ENCODE assay signal across 16 cellular contexts in the genomic region with DNA sequence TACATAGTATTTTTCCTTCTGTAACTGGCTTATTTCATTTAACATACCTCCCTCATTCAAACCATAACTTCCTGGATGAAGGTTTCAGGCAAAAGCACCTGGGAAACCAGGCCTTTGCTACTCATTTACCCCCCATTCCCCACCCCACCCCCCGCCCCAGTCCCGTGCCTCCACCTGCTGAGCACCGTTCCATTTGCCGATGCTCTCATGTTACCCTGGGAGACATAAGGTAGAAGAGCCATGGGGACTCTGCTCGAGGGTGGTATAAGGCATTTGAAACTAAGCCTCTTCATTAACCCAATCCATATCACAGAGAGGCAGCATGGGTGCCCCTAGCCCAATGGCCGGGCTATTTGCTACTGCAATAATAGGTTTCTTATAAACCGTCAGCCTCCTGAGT.
"Had no signal": no experiment of that assay in that cellular context is flagged by ENCODE, and none has a peak within 500 bp of the region (broad histone marks: within the 10 kb centered on the region; RNA-seq: fewer than 3 reads in every experiment).

No MANE protein-coding gene starts in this region.

- DNase-seq: activated CD4-positive, alpha-beta T cell treated with anti-CD3 and anti-CD28 coated beads, Interleukin-2, amount 50 U/mL, for 1 hour; activated CD8-positive, alpha-beta memory T cell treated with anti-CD3 and anti-CD28 coated beads for 24 hours; activated CD8-positive, alpha-beta memory T cell treated with anti-CD3 and anti-CD28 coated beads, Interleukin-2, amount 50 U/mL, for 48 hours; activated effector memory CD4-positive, alpha-beta T cell treated with Interleukin-2 at 50 U/mL for 16 hours; activated naive CD4-positive, alpha-beta T cell treated with anti-CD3 and anti-CD28 coated beads, Interleukin-2, amount 10 ng/mL, durations not matched to agents 7 days and 5 days; activated naive CD8-positive, alpha-beta T cell treated with anti-CD3 and anti-CD28 coated beads, Interleukin-2, amount 50 U/mL, for 24 hours; activated T-cell treated with anti-CD3 and anti-CD28 coated beads, Interleukin-2, amount 50 U/mL, for 48 hours; anterior cingulate cortex; dorsolateral prefrontal cortex; endodermal cell; foreskin fibroblast; left ventricle myocardium superior; stimulated activated naive B cell treated with anti-CD40 and anti-IgM and Interleukin-4, amounts not matched to agents 10 μg/mL and 1 μg/mL and 100 μg/mL, for 72 hours had no signal

- H3K4me3 ChIP-seq: dorsolateral prefrontal cortex, hepatocyte had no signal

- H3K27ac ChIP-seq: epithelial cell of prostate, hepatocyte had no signal

- ATAC-seq: activated CD4-positive, CD25-positive, alpha-beta regulatory T cell treated with anti-CD3 and anti-CD28 coated beads, Interleukin-2, amount 50 U/mL, for 24 hours; activated naive CD8-positive, alpha-beta T cell treated with anti-CD3 and anti-CD28 coated beads, Interleukin-2, amount 50 U/mL, for 24 hours; left ventricle myocardium superior; stimulated activated naive B cell treated with anti-CD40 and anti-IgM and Interleukin-4, amounts not matched to agents 10 μg/mL and 1 μg/mL and 100 μg/mL, for 72 hours had no signal
